ENCODE assay signal across 8 cellular contexts in the genomic region with DNA sequence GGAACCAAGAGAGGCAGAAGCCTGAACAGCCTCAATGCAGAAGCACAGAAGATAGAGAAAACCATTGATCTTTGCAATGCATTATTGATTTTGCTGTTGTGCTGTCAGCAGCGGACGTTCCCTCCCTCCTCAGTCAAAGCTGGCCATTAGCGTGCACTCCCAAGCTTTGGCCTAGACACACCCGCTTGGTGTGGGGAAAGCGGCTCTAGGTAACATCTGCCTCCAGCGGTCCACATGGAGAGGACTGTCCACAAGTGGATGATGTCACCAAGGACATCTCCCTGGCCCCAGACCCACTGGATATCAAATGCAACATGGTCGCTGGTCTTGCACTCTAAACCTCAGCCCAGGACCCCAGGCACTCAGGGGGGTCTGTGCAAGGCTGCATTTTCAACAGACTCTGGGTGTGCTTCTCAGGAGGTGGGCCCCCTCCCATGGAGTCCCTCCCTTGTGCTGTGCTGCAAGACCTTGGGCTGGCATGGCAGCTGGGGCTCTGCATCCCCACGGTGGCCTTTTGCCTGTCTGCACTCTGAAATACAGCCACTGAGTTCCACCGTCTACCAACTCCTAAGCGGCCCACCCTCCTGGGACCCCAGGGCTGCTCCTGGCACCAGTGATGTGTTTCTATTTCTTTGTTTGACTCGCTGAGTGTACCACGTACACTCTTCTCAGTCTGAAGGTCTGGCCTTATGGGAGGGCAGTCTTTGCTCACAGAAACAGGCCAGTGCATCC. TPM values are rescaled to one million over a fixed set of nuclear protein-coding genes. Genes with fewer than 3 reads are reported as not detected.
A peak's percentile ranks its signal among the peaks of the same experiment; 100 is the strongest.
DNase-seq lines count a peak whose midpoint lies in the region; ATAC-seq, FAIRE-seq and TF ChIP-seq lines count a peak whose summit lies in the region.

No MANE protein-coding gene starts in this region.

- H3K27ac ChIP-seq in A549 (no peak overlapping the region), muscle layer of duodenum (ENCODE audit: low read length) (no peak overlapping the region)

- peak overlapping the region; percentile 93; the same call in 2 of the 3 replicates for H3K4me2 ChIP-seq in A549

- TF ChIP-seq POLR2A in A549 (IDR thresholded peaks at IDR 0.05; ENCODE audit: low read length) = no peak
- no peak for TF ChIP-seq POLR2A in GM12891 (IDR thresholded peaks at IDR 0.05; ENCODE audit: low read depth, low read length)

- H3K27me3 Mint-ChIP-seq in activated naive CD8-positive, alpha-beta T cell treated with anti-CD3 and anti-CD28 coated beads, Interleukin-2, amount 10 ng/mL, durations not matched to agents 7 days and 5 days = no peaks in the 10 kb centered on the region

- H3K4me3 ChIP-seq in A549 = no peak overlapping the region
- H3K4me3 ChIP-seq in muscle layer of duodenum (ENCODE audit: low read depth in 1 of 2, low read length in 2 of 2) = peak overlapping the region; percentile 73 to 76

- no peak for TF ChIP-seq CTCF in A549 (IDR thresholded peaks at IDR 0.05)

- peak overlapping the region; percentile 82 for H3K27ac Mint-ChIP-seq in activated naive CD8-positive, alpha-beta T cell treated with anti-CD3 and anti-CD28 coated beads, Interleukin-2, amount 10 ng/mL, durations not matched to agents 7 days and 5 days

- DNase-seq in A549 (ENCODE audit: low read depth in 1 of 2, low spot score in 1 of 2) (no peak), GM12891 (ENCODE audit: insufficient read length, low spot score) (no peak), NCI-H2107 (lab: John Stamatoyannopoulos, UW) (no peak), HT-29 (ENCODE audit: low spot score) (no peak)
- no peak for DNase-seq in activated naive CD8-positive, alpha-beta T cell treated with anti-CD3 and anti-CD28 coated beads, Interleukin-2, amount 10 ng/mL, durations not matched to agents 7 days and 5 days

- no peaks in the 10 kb centered on the region for H3K9me3 Mint-ChIP-seq in activated naive CD8-positive, alpha-beta T cell treated with anti-CD3 and anti-CD28 coated beads, Interleukin-2, amount 10 ng/mL, durations not matched to agents 7 days and 5 days

- CTCF ChIA-PET in A549 (lab: Yijun Ruan, JAX) = interaction anchor here (0.5 to 1.5 kb wide), 2 partner anchors 33 to 115 kb away, joined by 3 read pairs; no protein-coding TSS in a partner anchor

- ATAC-seq in A549 = no peak
- no peak for ATAC-seq in activated naive CD8-positive, alpha-beta T cell treated with anti-CD3 and anti-CD28 coated beads, Interleukin-2, amount 10 ng/mL, durations not matched to agents 7 days and 5 days (ENCODE audit: low read depth)
- no peak for ATAC-seq in GM18511 (IDR thresholded peaks at IDR 0.05; ENCODE audit: unreplicated experiment)
- ATAC-seq in HG03378 (IDR thresholded peaks at IDR 0.05; ENCODE audit: unreplicated experiment) = no peak

- POLR2A ChIA-PET in A549 (lab: Yijun Ruan, JAX) = no interaction called here
- POLR2A ChIA-PET in activated naive CD8-positive, alpha-beta T cell treated with anti-CD3 and anti-CD28 coated beads, Interleukin-2, amount 10 ng/mL, durations not matched to agents 7 days and 5 days (lab: Charles Lee) = interaction anchor here (0.7 to 3.0 kb wide), 12 partner anchors 14 to 184 kb away, joined by 3 to 19 read pairs (median 6); no protein-coding TSS in a partner anchor

- no peak for TF ChIP-seq RAD21 in A549 (conservative IDR thresholded peaks at IDR 0.05 in 1 of 2, IDR thresholded peaks at IDR 0.05 in 1 of 2)

- H3K4me1 ChIP-seq in A549 = peaks cover 10% of the 10 kb centered on the region
- H3K4me1 ChIP-seq in muscle layer of duodenum (ENCODE audit: control insufficient read depth in 1 of 2, insufficient read depth in 2 of 2, low read length in 2 of 2) = peaks cover 0 to 15% of the 10 kb centered on the region in 2 donors

- H3K4me3 Mint-ChIP-seq in activated naive CD8-positive, alpha-beta T cell treated with anti-CD3 and anti-CD28 coated beads, Interleukin-2, amount 10 ng/mL, durations not matched to agents 7 days and 5 days = peak overlapping the region; percentile 84

- H3K9me3 ChIP-seq in A549 (no peaks in the 10 kb centered on the region), muscle layer of duodenum (ENCODE audit: control insufficient read depth in 1 of 2, low read length in 2 of 2) (no peaks in the 10 kb centered on the region)

- H3K36me3 ChIP-seq in muscle layer of duodenum (ENCODE audit: control insufficient read depth in 1 of 2, insufficient read depth in 2 of 2, low read length in 2 of 2) = no peaks in the 10 kb centered on the region

- FAIRE-seq in A549 (lab: Jason Lieb, UNC) (no peak), GM12891 (lab: Jason Lieb, UNC) (peak; percentile 80)

- no peak for TF ChIP-seq EP300 in A549 (IDR thresholded peaks at IDR 0.05)

- H3K4me1 Mint-ChIP-seq in activated naive CD8-positive, alpha-beta T cell treated with anti-CD3 and anti-CD28 coated beads, Interleukin-2, amount 10 ng/mL, durations not matched to agents 7 days and 5 days = peaks cover 66% of the 10 kb centered on the region

- no peaks in the 10 kb centered on the region for H3K27me3 ChIP-seq in muscle layer of duodenum (ENCODE audit: low read depth, low read length)

- 94% methylated on average over 9 of the region's 12 CpGs for WGBS in A549 (ENCODE audit: missing lambda C conversion rate)

- peaks cover 33% of the 10 kb centered on the region for H3K36me3 Mint-ChIP-seq in activated naive CD8-positive, alpha-beta T cell treated with anti-CD3 and anti-CD28 coated beads, Interleukin-2, amount 10 ng/mL, durations not matched to agents 7 days and 5 days

TF ChIP-seq in A549, 52 proteins besides CTCF, POLR2A, EP300 and RAD21 (continues in another document):
- TF ChIP-seq CBX2 (IDR thresholded peaks at IDR 0.05; ENCODE audit: borderline replicate concordance, low read depth) (no peak), MAFK (IDR thresholded peaks at IDR 0.05; ENCODE audit: partially characterized antibody) (no peak), CEBPB (IDR thresholded peaks at IDR 0.05) (no peak), CHD4 (IDR thresholded peaks at IDR 0.05; ENCODE audit: borderline replicate concordance) (no peak), ZSCAN20 (CRISPR knock-in tag; IDR thresholded peaks at IDR 0.05) (no peak), NPAS2 (CRISPR knock-in tag; IDR thresholded peaks at IDR 0.05; ENCODE audit: borderline replicate concordance) (no peak), PHF8 (IDR thresholded peaks at IDR 0.05; ENCODE audit: borderline replicate concordance, low read depth) (no peak), JUN (IDR thresholded peaks at IDR 0.05) (no peak), ESRRA (IDR thresholded peaks at IDR 0.05; ENCODE audit: borderline replicate concordance, low read length) (no peak), FOXS1 (CRISPR knock-in tag; IDR thresholded peaks at IDR 0.05) (no peak), KDM5A (IDR thresholded peaks at IDR 0.05) (no peak), ZFP36 (IDR thresholded peaks at IDR 0.05; ENCODE audit: borderline replicate concordance, partially characterized antibody) (no peak), NFE2L2 (conservative IDR thresholded peaks at IDR 0.05; ENCODE audit: low read length) (no peak)
- TF ChIP-seq, protein P1, sequence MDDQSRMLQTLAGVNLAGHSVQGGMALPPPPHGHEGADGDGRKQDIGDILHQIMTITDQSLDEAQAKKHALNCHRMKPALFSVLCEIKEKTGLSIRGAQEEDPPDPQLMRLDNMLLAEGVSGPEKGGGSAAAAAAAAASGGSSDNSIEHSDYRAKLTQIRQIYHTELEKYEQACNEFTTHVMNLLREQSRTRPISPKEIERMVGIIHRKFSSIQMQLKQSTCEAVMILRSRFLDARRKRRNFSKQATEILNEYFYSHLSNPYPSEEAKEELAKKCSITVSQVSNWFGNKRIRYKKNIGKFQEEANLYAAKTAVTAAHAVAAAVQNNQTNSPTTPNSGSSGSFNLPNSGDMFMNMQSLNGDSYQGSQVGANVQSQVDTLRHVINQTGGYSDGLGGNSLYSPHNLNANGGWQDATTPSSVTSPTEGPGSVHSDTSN (IDR thresholded peaks at IDR 0.05) = no peak

TF ChIP-seq in GM12891, 5 proteins besides CTCF, POLR2A, EP300 and RAD21:
- TF ChIP-seq POU2F2 (IDR thresholded peaks at IDR 0.05; ENCODE audit: low read depth, low read length) (no peak), SPI1 (IDR thresholded peaks at IDR 0.05; ENCODE audit: low read depth, low read length) (no peak), TAF1 (IDR thresholded peaks at IDR 0.05; ENCODE audit: low read depth, low read length) (no peak), PAX5 (IDR thresholded peaks at IDR 0.05; ENCODE audit: insufficient read depth, low read length, severe bottlenecking) (no peak), POLR2AphosphoS5 (IDR thresholded peaks at IDR 0.05; ENCODE audit: low read depth, low read length) (no peak)

RNA-seq across cellular contexts. Expression of gene SEMA4D, which starts 1.9 kb away (rescaled TPM):
- 5.3 and 6.1 TPM in 2 replicates for polyA plus RNA-seq in A549 (2011; rRNA removed)
- polyA plus RNA-seq in A549 (2012; cell fraction: cytosol; rRNA removed) = 5.6 and 7.2 TPM in 2 replicates
- 26.1 and 26.9 TPM in 2 replicates for polyA plus RNA-seq in A549 (2012; cell fraction: nucleus; rRNA removed)
- polyA plus RNA-seq in A549 (2017; fragmentation: RNase III; extraction: RNeasy Plus Mini Kit Qiagen cat#74134 plus additional on column Dnase treatment) = 4.5 to 7.2 TPM (median 5.8 TPM) in 3 replicates
- 6.7 and 9.8 TPM in 2 replicates for polyA minus RNA-seq in A549 (2011; rRNA and poly(A)+ RNA removed)
- polyA plus RNA-seq in GM12891 (2012; ENCODE audit: low read depth, missing spikeins) = 42.2 TPM
- 100 to 1,000 TPM; 370 to 391 TPM for total RNA-seq in activated naive CD8-positive, alpha-beta T cell treated with anti-CD3 and anti-CD28 coated beads, Interleukin-2, amount 10 ng/mL, durations not matched to agents 7 days and 5 days
- total RNA-seq in HT-29 (2014; rRNA removed; shearing (Covaris generic)) = 13.2 and 18.5 TPM in 2 replicates

Comparison
In these comparisons a context has a peak if more than half of its experiments do, and no peak if none do; other contexts are left out.
1. RNA of gene SEMA4D, which starts 1.9 kb away (total RNA-seq): 370 to 391 TPM in activated naive CD8-positive, alpha-beta T cell treated with anti-CD3 and anti-CD28 coated beads, Interleukin-2, amount 10 ng/mL, durations not matched to agents 7 days and 5 days; 13.2 to 18.5 TPM in HT-29; every median in the first group is over 10 times any median in the second.